In the genomic region with DNA sequence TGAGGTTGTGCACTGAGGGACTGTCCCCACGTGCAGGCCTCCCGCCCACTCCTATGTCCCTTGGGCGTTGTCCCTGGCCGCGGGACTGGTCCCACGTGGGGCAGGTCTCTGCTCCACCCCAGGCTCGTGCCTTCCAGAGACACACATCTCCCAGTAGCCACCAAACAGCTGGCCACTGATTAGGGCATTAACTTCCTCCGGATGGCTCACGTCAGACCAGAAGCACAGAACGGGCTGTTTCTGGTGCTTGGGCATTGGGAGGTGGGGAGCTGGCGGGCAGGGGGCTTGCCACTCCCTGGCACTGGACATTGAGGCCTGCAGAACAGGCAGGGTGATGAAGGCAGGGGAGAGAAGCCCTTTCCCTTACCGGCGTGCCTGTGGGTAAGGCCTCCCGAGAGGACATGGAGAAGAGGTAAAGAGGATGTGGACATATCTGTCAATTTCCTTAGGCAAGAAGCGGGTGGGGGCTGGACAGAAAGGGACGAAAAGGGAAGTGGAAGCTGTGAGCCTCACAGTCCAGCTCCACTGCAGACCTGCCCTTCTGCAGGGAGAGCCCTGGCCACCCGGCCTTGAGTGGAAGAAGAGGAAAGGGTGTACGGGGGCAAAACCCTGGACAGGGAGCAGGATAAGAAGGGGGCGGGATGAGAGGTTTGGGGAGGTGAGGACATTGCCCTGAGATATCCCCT, we compare ENCODE assay signal across 11 cellular contexts.
DNase-seq lines count a peak whose midpoint lies in the region; ATAC-seq and TF ChIP-seq lines count a peak whose summit lies in the region.
"Had no signal": no experiment of that assay in that cellular context is flagged by ENCODE, and none has a peak within 500 bp of the region (broad histone marks: within the 10 kb centered on the region; RNA-seq: fewer than 3 reads in every experiment).

No MANE protein-coding gene starts in this region.

- H4K20me1 ChIP-seq in GM23248 (ENCODE audit: insufficient read depth): no peaks in the 10 kb centered on the region

- no peaks in the 10 kb centered on the region for H3K9me2 ChIP-seq in GM23248 (ENCODE audit: insufficient read depth)

- no peak overlapping the region for H2AFZ ChIP-seq in GM23248

- DNase-seq in Right ventricle myocardium inferior (ENCODE audit: missing footprints): peak; percentile 86
- no peak for DNase-seq in right atrium auricular region (ENCODE audit: low spot score)
- DNase-seq in adrenal gland: peak in 6 of 7 donors; percentile 44 to 63 (median 53)
- DNase-seq in lung microvascular endothelial cell (ENCODE audit: low read depth in 2 of 2): peak; percentile 31 to 48
- DNase-seq in transverse colon: no peak
- DNase-seq in GM23248: no peak
- DNase-seq: activated CD8-positive, alpha-beta memory T cell treated with anti-CD3 and anti-CD28 coated beads, Interleukin-2, amount 50 U/mL, for 48 hours; NCI-H1694 treated with DMSO at 0.1 percent for 48 hours had no signal

- intact Hi-C loops in Right ventricle myocardium inferior (cut with DNase I): loop anchor here (10.0 kb wide), 1 partner anchor 533 kb away; no protein-coding TSS in a partner anchor
- intact Hi-C loops in adrenal gland (cut with DNase I): loop anchor here in 1 of 2 donors (10.0 kb wide), 2 partner anchors 383 to 1023 kb away; partner anchors contain the start of gene RAD52
- intact Hi-C loops in transverse colon (cut with DNase I; ENCODE audit: low total_unique reads): no loop called here

- H3K4me3 ChIP-seq in right atrium auricular region: peak overlapping the region in 1 of 2 donors; percentile 6
- H3K4me3 ChIP-seq in adrenal gland: no peak overlapping the region
- no peak overlapping the region for H3K4me3 ChIP-seq in transverse colon
- no peak overlapping the region for H3K4me3 ChIP-seq in GM23248

- H3K4me1 ChIP-seq in right atrium auricular region: no peaks in the 10 kb centered on the region
- H3K4me1 ChIP-seq in adrenal gland (replicated peaks in 1 of 2): no peaks in the 10 kb centered on the region
- H3K4me1 ChIP-seq in transverse colon: no peaks in the 10 kb centered on the region
- no peaks in the 10 kb centered on the region for H3K4me1 ChIP-seq in GM23248 (ENCODE audit: insufficient read depth)

- H3K9ac ChIP-seq in GM23248: no peak overlapping the region

- ATAC-seq in Right ventricle myocardium inferior: peak; percentile 30
- ATAC-seq in GM18867 (IDR thresholded peaks at IDR 0.05; ENCODE audit: unreplicated experiment): no peak
- ATAC-seq in GM18505 (IDR thresholded peaks at IDR 0.05; ENCODE audit: unreplicated experiment): no peak

- no peak overlapping the region for H3K4me2 ChIP-seq in GM23248 (ENCODE audit: unreplicated experiment)

- in situ Hi-C loops in transverse colon (cut with MboI; ENCODE audit: low pct_ligation_motif_present in 1 of 4, low pct_unique_long_range_greater_than_20kb in 1 of 4, low sequenced_read_pairs in 3 of 4) (loop anchor here in 2 of 4 donors (10.0 to 25.0 kb wide), 3 partner anchors 250 to 383 kb away; partner anchors contain the start of gene RAD52 (in 2 of the 2)), GM23248 (cut with MboI) (no loop called here)

- 60 to 77% (median 70%) methylated on average over 13 to 19 of the region's 19 CpGs for WGBS in adrenal gland, 4 donors
- 68 to 71% methylated on average over 2 to 19 of the region's 19 CpGs for WGBS in transverse colon (ENCODE audit: low coverage in 1 of 2), 2 donors
- WGBS in GM23248 (ENCODE audit: low coverage in 1 of 2, low lambda C conversion rate in 2 of 2, missing lambda C conversion rate in 2 of 2), 2 experiments: 61 to 64% methylated on average over 19 of the region's 19 CpGs

- TF ChIP-seq POLR2A in adrenal gland (IDR thresholded peaks at IDR 0.05) (peak; percentile 10 to 19), transverse colon (IDR thresholded peaks at IDR 0.05) (peak; percentile 19), GM18505 (IDR thresholded peaks at IDR 0.05; ENCODE audit: borderline replicate concordance, extremely low read depth, insufficient read depth, insufficient read length) (no peak)

- H3K9me3 ChIP-seq in right atrium auricular region (no peaks in the 10 kb centered on the region), adrenal gland (replicated peaks in 1 of 3) (no peaks in the 10 kb centered on the region), transverse colon (no peaks in the 10 kb centered on the region), GM23248 (ENCODE audit: low read depth) (no peaks in the 10 kb centered on the region)

- H3K27me3 ChIP-seq in right atrium auricular region: no peaks in the 10 kb centered on the region
- no peaks in the 10 kb centered on the region for H3K27me3 ChIP-seq in adrenal gland
- no peaks in the 10 kb centered on the region for H3K27me3 ChIP-seq in transverse colon
- H3K27me3 ChIP-seq in GM23248 (replicated peaks; ENCODE audit: insufficient read depth): peaks cover 10% of the 10 kb centered on the region; the same call in 1 of the 2 replicates

- H3K79me2 ChIP-seq in GM23248 (ENCODE audit: insufficient read depth): no peaks in the 10 kb centered on the region

- no peak for TF ChIP-seq CTCF in right atrium auricular region (IDR thresholded peaks at IDR 0.05)
- no peak for TF ChIP-seq CTCF in adrenal gland (IDR thresholded peaks at IDR 0.05)
- no peak for TF ChIP-seq CTCF in transverse colon (IDR thresholded peaks at IDR 0.05)

- H3F3A ChIP-seq in GM23248 (ENCODE audit: insufficient read depth): no peaks in the 10 kb centered on the region

- H3K36me3 ChIP-seq in right atrium auricular region (peaks cover 16% of the 10 kb centered on the region), adrenal gland (replicated peaks in 1 of 2) (no peaks in the 10 kb centered on the region), transverse colon (no peaks in the 10 kb centered on the region), GM23248 (ENCODE audit: low read depth) (no peaks in the 10 kb centered on the region)

- no peak for TF ChIP-seq EP300 in transverse colon (IDR thresholded peaks at IDR 0.05; ENCODE audit: low read depth)

- peak overlapping the region in 1 of 2 donors; percentile 16 for H3K27ac ChIP-seq in right atrium auricular region
- peak overlapping the region in 2 of 5 donors; percentile 57 to 89 for H3K27ac ChIP-seq in adrenal gland
- peak overlapping the region in 2 of 4 donors; percentile 12 to 32 for H3K27ac ChIP-seq in transverse colon
- H3K27ac ChIP-seq in GM23248: no peak overlapping the region
- H3K27ac ChIP-seq: C4-2B had no signal

Comparison
In these comparisons a context has a peak if more than half of its experiments do, and no peak if none do; other contexts are left out.
1. DNase-seq: peak in Right ventricle myocardium inferior (single experiment), adrenal gland (6 of 7) and lung microvascular endothelial cell (2 of 2); none in right atrium auricular region (single experiment), transverse colon (single experiment) and GM23248 (single experiment).